Comparison of ENCODE assay signal across 14 cellular contexts in genomic region chr17:58382885-58383248, GRCh38. TPM values are rescaled to one million over a fixed set of nuclear protein-coding genes. Genes with fewer than 3 reads are reported as not detected.
A peak's percentile ranks its signal among the peaks of the same experiment; 100 is the strongest.
DNase-seq lines count a peak whose midpoint lies in the region; ATAC-seq and TF ChIP-seq lines count a peak whose summit lies in the region.
"Had no signal": no experiment of that assay in that cellular context is flagged by ENCODE, and none has a peak within 500 bp of the region (broad histone marks: within the 10 kb centered on the region; RNA-seq: fewer than 3 reads in every experiment).

No MANE protein-coding gene starts in this region.

- DNase-seq in stimulated activated naive CD8-positive, alpha-beta T cell treated with anti-CD3 and anti-CD28 coated beads, Interleukin-15, amount 100 ng/mL, for 72 hours: no peak
- DNase-seq in activated T-helper 2 cell treated with anti-CD3 and anti-CD28 coated beads, Interferon-gamma antibody, Interleukin-2, Interleukin-4, amounts not matched to agents 10 μg/mL and 5 μg/mL and 100 μg/mL, durations not matched to agents 14 hours and 24 hours and 36 hours (ENCODE audit: low spot score): no peak
- no peak for DNase-seq in mesothelial cell of epicardium (ENCODE audit: low spot score in 2 of 2, unreplicated experiment in 2 of 2)
- DNase-seq in MV-4-11 (lab: John Stamatoyannopoulos, UW): no peak
- no peak for DNase-seq in NCI-H2081 treated with DMSO at 0.1 percent for 48 hours (lab: John Stamatoyannopoulos, UW)
- DNase-seq in hippocampal formation (lab: John Stamatoyannopoulos, UW): no peak
- DNase-seq in occipital lobe (lab: John Stamatoyannopoulos, UW): no peak
- DNase-seq: activated CD4-positive, CD25-positive, alpha-beta regulatory T cell; activated T-cell treated with anti-CD3 and anti-CD28 coated beads for 4 hours; amygdala; NCI-H2171; stimulated activated CD4-positive, alpha-beta T cell treated with anti-CD3 and anti-CD28 coated beads, Interleukin-4, amount 100 ng/mL, for 24 hours had no signal

- no peaks in the 10 kb centered on the region for H3K9me3 Mint-ChIP-seq in stimulated activated naive CD8-positive, alpha-beta T cell treated with anti-CD3 and anti-CD28 coated beads, Interleukin-15, Interleukin-2, amounts not matched to agents 100 ng/mL and 50 ng/mL, for 24 hours
- H3K9me3 Mint-ChIP-seq in stimulated activated naive CD8-positive, alpha-beta T cell treated with anti-CD3 and anti-CD28 coated beads, Interleukin-15, amount 100 ng/mL, for 72 hours: no peaks in the 10 kb centered on the region
- H3K9me3 Mint-ChIP-seq in activated T-helper 2 cell treated with anti-CD3 and anti-CD28 coated beads, Interferon-gamma antibody, Interleukin-2, Interleukin-4, amounts not matched to agents 10 μg/mL and 5 μg/mL and 100 μg/mL, durations not matched to agents 14 hours and 24 hours and 36 hours: no peaks in the 10 kb centered on the region
- no peaks in the 10 kb centered on the region for H3K9me3 Mint-ChIP-seq in mesothelial cell of epicardium

- H3K4me1 Mint-ChIP-seq in stimulated activated naive CD8-positive, alpha-beta T cell treated with anti-CD3 and anti-CD28 coated beads, Interleukin-15, Interleukin-2, amounts not matched to agents 100 ng/mL and 50 ng/mL, for 24 hours (ENCODE audit: low read depth): peaks cover 54% of the 10 kb centered on the region
- peaks cover 37% of the 10 kb centered on the region for H3K4me1 Mint-ChIP-seq in stimulated activated naive CD8-positive, alpha-beta T cell treated with anti-CD3 and anti-CD28 coated beads, Interleukin-15, amount 100 ng/mL, for 72 hours
- peaks cover 71% of the 10 kb centered on the region for H3K4me1 Mint-ChIP-seq in activated T-helper 2 cell treated with anti-CD3 and anti-CD28 coated beads, Interferon-gamma antibody, Interleukin-2, Interleukin-4, amounts not matched to agents 10 μg/mL and 5 μg/mL and 100 μg/mL, durations not matched to agents 14 hours and 24 hours and 36 hours (ENCODE audit: low read depth)
- H3K4me1 Mint-ChIP-seq in mesothelial cell of epicardium: peaks cover 70% of the 10 kb centered on the region

- peaks cover 4% of the 10 kb centered on the region for H3K36me3 Mint-ChIP-seq in stimulated activated naive CD8-positive, alpha-beta T cell treated with anti-CD3 and anti-CD28 coated beads, Interleukin-15, Interleukin-2, amounts not matched to agents 100 ng/mL and 50 ng/mL, for 24 hours (ENCODE audit: low read depth)
- peaks cover 23% of the 10 kb centered on the region for H3K36me3 Mint-ChIP-seq in activated T-helper 2 cell treated with anti-CD3 and anti-CD28 coated beads, Interferon-gamma antibody, Interleukin-2, Interleukin-4, amounts not matched to agents 10 μg/mL and 5 μg/mL and 100 μg/mL, durations not matched to agents 14 hours and 24 hours and 36 hours (ENCODE audit: low read depth)
- peaks cover 2% of the 10 kb centered on the region for H3K36me3 Mint-ChIP-seq in mesothelial cell of epicardium

- peak overlapping the region; percentile 43 for H3K27ac Mint-ChIP-seq in stimulated activated naive CD8-positive, alpha-beta T cell treated with anti-CD3 and anti-CD28 coated beads, Interleukin-15, Interleukin-2, amounts not matched to agents 100 ng/mL and 50 ng/mL, for 24 hours
- peak overlapping the region in 1 of 2 donors; percentile 68 for H3K27ac Mint-ChIP-seq in stimulated activated naive CD8-positive, alpha-beta T cell treated with anti-CD3 and anti-CD28 coated beads, Interleukin-15, amount 100 ng/mL, for 72 hours
- peak overlapping the region; percentile 66 for H3K27ac Mint-ChIP-seq in activated T-helper 2 cell treated with anti-CD3 and anti-CD28 coated beads, Interferon-gamma antibody, Interleukin-2, Interleukin-4, amounts not matched to agents 10 μg/mL and 5 μg/mL and 100 μg/mL, durations not matched to agents 14 hours and 24 hours and 36 hours
- peak overlapping the region; percentile 90 for H3K27ac Mint-ChIP-seq in mesothelial cell of epicardium

- H3K4me3 Mint-ChIP-seq in stimulated activated naive CD8-positive, alpha-beta T cell treated with anti-CD3 and anti-CD28 coated beads, Interleukin-15, Interleukin-2, amounts not matched to agents 100 ng/mL and 50 ng/mL, for 24 hours: no peak overlapping the region
- no peak overlapping the region for H3K4me3 Mint-ChIP-seq in stimulated activated naive CD8-positive, alpha-beta T cell treated with anti-CD3 and anti-CD28 coated beads, Interleukin-15, amount 100 ng/mL, for 72 hours
- H3K4me3 Mint-ChIP-seq in activated T-helper 2 cell treated with anti-CD3 and anti-CD28 coated beads, Interferon-gamma antibody, Interleukin-2, Interleukin-4, amounts not matched to agents 10 μg/mL and 5 μg/mL and 100 μg/mL, durations not matched to agents 14 hours and 24 hours and 36 hours (ENCODE audit: low read depth): no peak overlapping the region
- H3K4me3 Mint-ChIP-seq in mesothelial cell of epicardium: no peak overlapping the region

- no peak for TF ChIP-seq CTCF in mesothelial cell of epicardium (IDR thresholded peaks at IDR 0.05; ENCODE audit: unreplicated experiment)

- intact Hi-C loops in activated T-helper 2 cell treated with anti-CD3 and anti-CD28 coated beads, Interferon-gamma antibody, Interleukin-2, Interleukin-4, amounts not matched to agents 10 μg/mL and 5 μg/mL and 100 μg/mL, durations not matched to agents 14 hours and 24 hours and 36 hours (cut with micrococcal nuclease): loop anchor here (1.0 to 2.0 kb wide), 3 partner anchors 30 to 54 kb away; partner anchors contain the start of genes SUPT4H1 and TSPOAP1

- no peak for ATAC-seq in stimulated activated naive CD8-positive, alpha-beta T cell treated with anti-CD3 and anti-CD28 coated beads, Interleukin-15, amount 100 ng/mL, for 72 hours
- ATAC-seq: sciatic nerve had no signal

- no peaks in the 10 kb centered on the region for H3K27me3 Mint-ChIP-seq in stimulated activated naive CD8-positive, alpha-beta T cell treated with anti-CD3 and anti-CD28 coated beads, Interleukin-15, Interleukin-2, amounts not matched to agents 100 ng/mL and 50 ng/mL, for 24 hours
- no peaks in the 10 kb centered on the region for H3K27me3 Mint-ChIP-seq in stimulated activated naive CD8-positive, alpha-beta T cell treated with anti-CD3 and anti-CD28 coated beads, Interleukin-15, amount 100 ng/mL, for 72 hours
- H3K27me3 Mint-ChIP-seq in activated T-helper 2 cell treated with anti-CD3 and anti-CD28 coated beads, Interferon-gamma antibody, Interleukin-2, Interleukin-4, amounts not matched to agents 10 μg/mL and 5 μg/mL and 100 μg/mL, durations not matched to agents 14 hours and 24 hours and 36 hours (ENCODE audit: low read depth): no peaks in the 10 kb centered on the region
- H3K27me3 Mint-ChIP-seq in mesothelial cell of epicardium (ENCODE audit: low read depth): no peaks in the 10 kb centered on the region

RNA-seq across cellular contexts. Expression of gene SUPT4H1, which starts 30.9 kb away (rescaled TPM):
- total RNA-seq in activated T-helper 2 cell treated with anti-CD3 and anti-CD28 coated beads, Interferon-gamma antibody, Interleukin-2, Interleukin-4, amounts not matched to agents 10 μg/mL and 5 μg/mL and 100 μg/mL, durations not matched to agents 14 hours and 24 hours and 36 hours: 153 and 160 TPM in 2 replicates
- total RNA-seq in mesothelial cell of epicardium: 76.8 to 90.7 TPM (median 86.6 TPM) in 3 replicates
- 28.4 TPM for total RNA-seq in occipital lobe

RNA-seq across cellular contexts. Expression of gene RNF43, which starts 34.5 kb away (rescaled TPM):
- total RNA-seq in activated T-helper 2 cell treated with anti-CD3 and anti-CD28 coated beads, Interferon-gamma antibody, Interleukin-2, Interleukin-4, amounts not matched to agents 10 μg/mL and 5 μg/mL and 100 μg/mL, durations not matched to agents 14 hours and 24 hours and 36 hours: 20.5 and 23.9 TPM in 2 replicates
- total RNA-seq in mesothelial cell of epicardium (38.7 to 40.3 TPM (median 39.0 TPM) in 3 replicates), occipital lobe (0.31 TPM)

RNA-seq across cellular contexts. Expression of gene TSPOAP1, which starts 54.3 kb away (rescaled TPM):
- total RNA-seq in activated T-helper 2 cell treated with anti-CD3 and anti-CD28 coated beads, Interferon-gamma antibody, Interleukin-2, Interleukin-4, amounts not matched to agents 10 μg/mL and 5 μg/mL and 100 μg/mL, durations not matched to agents 14 hours and 24 hours and 36 hours: 21.9 and 22.3 TPM in 2 replicates
- total RNA-seq in mesothelial cell of epicardium (87.2 to 88.8 TPM (median 88.4 TPM) in 3 replicates), occipital lobe (30.1 TPM)

Comparison
In these comparisons a context has a peak if more than half of its experiments do, and no peak if none do; other contexts are left out.
1. RNA of gene RNF43, which starts 34.5 kb away (total RNA-seq): 38.7 to 40.3 TPM in mesothelial cell of epicardium and 20.5 to 23.9 TPM in activated T-helper 2 cell treated with anti-CD3 and anti-CD28 coated beads, Interferon-gamma antibody, Interleukin-2, Interleukin-4, amounts not matched to agents 10 μg/mL and 5 μg/mL and 100 μg/mL, durations not matched to agents 14 hours and 24 hours and 36 hours; 0.31 TPM in occipital lobe (single experiment); every median in the first group is over 10 times any median in the second.